13 cellular contexts compared by ENCODE assay signal in the genomic region with DNA sequence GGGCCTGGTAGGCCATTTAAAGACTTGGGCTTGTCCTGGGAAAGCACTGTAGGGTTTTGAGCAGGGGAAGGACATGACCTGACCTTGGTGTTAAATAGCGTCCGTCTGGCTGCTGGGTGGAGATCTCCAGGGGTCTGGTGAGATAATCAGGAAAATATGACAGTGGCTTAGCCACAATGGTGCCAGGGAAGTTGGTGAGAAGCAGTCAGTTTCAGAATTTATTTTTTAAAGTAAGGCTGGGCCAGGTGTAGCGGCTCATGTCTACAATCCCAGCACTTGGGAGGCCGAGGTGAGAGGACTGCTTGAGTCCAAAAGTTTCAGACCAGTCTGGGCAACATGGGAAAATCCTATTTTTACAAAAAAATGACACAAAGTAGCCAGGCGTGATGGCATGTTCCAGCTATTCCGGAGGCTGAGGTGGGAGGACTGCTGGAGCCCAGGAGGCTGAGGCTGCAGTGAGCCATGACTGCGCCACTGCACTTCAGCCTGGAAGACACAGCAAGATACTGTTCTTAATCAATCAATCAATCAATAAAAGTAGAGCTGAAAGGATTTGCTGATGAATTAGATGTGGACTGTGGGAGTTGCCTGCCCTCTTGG. TPM values are rescaled to one million over a fixed set of nuclear protein-coding genes. Genes with fewer than 3 reads are reported as not detected.
DNase-seq lines count a peak whose midpoint lies in the region; ATAC-seq and TF ChIP-seq lines count a peak whose summit lies in the region.
"Had no signal": no experiment of that assay in that cellular context is flagged by ENCODE, and none has a peak within 500 bp of the region (broad histone marks: within the 10 kb centered on the region; RNA-seq: fewer than 3 reads in every experiment).

No MANE protein-coding gene starts in this region.

- H3K27ac ChIP-seq in heart left ventricle (peak overlapping the region; percentile 11 to 93 (median 42)), right atrium auricular region (peak overlapping the region in 1 of 2 donors; percentile 32), lower lobe of right lung (peak overlapping the region; percentile 24), thoracic aorta (peak overlapping the region; percentile 35 to 86)

- no peak overlapping the region for H3K4me3 Mint-ChIP-seq in WTC11

- no peaks in the 10 kb centered on the region for H3K9me3 ChIP-seq in heart left ventricle
- no peaks in the 10 kb centered on the region for H3K9me3 ChIP-seq in right atrium auricular region
- H3K9me3 ChIP-seq in lower lobe of right lung: no peaks in the 10 kb centered on the region
- no peaks in the 10 kb centered on the region for H3K9me3 ChIP-seq in thoracic aorta

- no peak for TF ChIP-seq POLR2A in heart left ventricle (IDR thresholded peaks at IDR 0.05)

- no peak for DNase-seq in heart left ventricle
- no peak for DNase-seq in right atrium auricular region (ENCODE audit: low spot score)
- no peak for DNase-seq in WTC11 (ENCODE audit: low spot score)
- DNase-seq in lower lobe of right lung: no peak
- DNase-seq in thoracic aorta (ENCODE audit: low spot score): no peak
- no peak for DNase-seq in DMS114 treated with DMSO at 0.1 percent for 48 hours (lab: John Stamatoyannopoulos, UW; ENCODE audit: unreplicated experiment)
- no peak for DNase-seq in DMS79 (lab: John Stamatoyannopoulos, UW)
- no peak for DNase-seq in SW 1271 (lab: John Stamatoyannopoulos, UW)
- DNase-seq: activated T-cell treated with anti-CD3 and anti-CD28 coated beads, Interleukin-2, amount 50 U/mL, for 48 hours had no signal

- H3K27me3 Mint-ChIP-seq in WTC11 (ENCODE audit: low read depth): no peaks in the 10 kb centered on the region

- H3K4me3 ChIP-seq in heart left ventricle: no peak overlapping the region
- H3K4me3 ChIP-seq in right atrium auricular region: no peak overlapping the region
- H3K4me3 ChIP-seq in lower lobe of right lung: no peak overlapping the region
- H3K4me3 ChIP-seq in thoracic aorta: no peak overlapping the region
- H3K4me3 ChIP-seq: skin epidermis had no signal

- H3K4me1 ChIP-seq in heart left ventricle: peaks cover 16 to 99% (median 87%) of the 10 kb centered on the region in 12 donors
- H3K4me1 ChIP-seq in right atrium auricular region: peaks cover 0 to 95% of the 10 kb centered on the region in 2 donors
- H3K4me1 ChIP-seq in lower lobe of right lung: peaks cover 95% of the 10 kb centered on the region
- H3K4me1 ChIP-seq in thoracic aorta (ENCODE audit: control insufficient read depth in 1 of 2, low read depth in 2 of 2): peaks cover 83 to 94% of the 10 kb centered on the region in 2 donors

- CTCF ChIA-PET in WTC11 (lab: Charles Lee): no interaction called here

- no peak for TF ChIP-seq CTCF in heart left ventricle (IDR thresholded peaks at IDR 0.05)
- no peak for TF ChIP-seq CTCF in right atrium auricular region (IDR thresholded peaks at IDR 0.05)
- no peak for TF ChIP-seq CTCF in WTC11 (IDR thresholded peaks at IDR 0.05)
- no peak for TF ChIP-seq CTCF in lower lobe of right lung (IDR thresholded peaks at IDR 0.05)
- TF ChIP-seq CTCF in thoracic aorta (IDR thresholded peaks at IDR 0.05): no peak

- peak overlapping the region; percentile 90 for H3K27ac Mint-ChIP-seq in WTC11

- no peaks in the 10 kb centered on the region for H3K9me3 Mint-ChIP-seq in WTC11

- ATAC-seq in heart left ventricle (peak in 1 of 4 donors; percentile 28), WTC11 (no peak), lower lobe of right lung (no peak), thoracic aorta (ENCODE audit: insufficient number of reproducible peaks, low FRiP score, low read depth) (no peak)

- peaks cover 46% of the 10 kb centered on the region for H3K4me1 Mint-ChIP-seq in WTC11

- intact Hi-C loops in heart left ventricle (cut with DNase I): no loop called here
- intact Hi-C loops in lower lobe of right lung (cut with DNase I): no loop called here

- WGBS in heart left ventricle, 4 donors: 65 to 73% (median 71%) methylated on average over 7 of the region's 7 CpGs

- H3K36me3 Mint-ChIP-seq in WTC11: peaks cover 9% of the 10 kb centered on the region; the same call in 1 of the 2 replicates

- no peaks in the 10 kb centered on the region for H3K27me3 ChIP-seq in heart left ventricle
- H3K27me3 ChIP-seq in right atrium auricular region: no peaks in the 10 kb centered on the region
- no peaks in the 10 kb centered on the region for H3K27me3 ChIP-seq in lower lobe of right lung (ENCODE audit: low read depth)
- H3K27me3 ChIP-seq in thoracic aorta (replicated peaks; ENCODE audit: insufficient read depth): no peaks in the 10 kb centered on the region

- H3K36me3 ChIP-seq in heart left ventricle (peaks cover 0 to 73% (median 10%) of the 10 kb centered on the region in 9 donors), right atrium auricular region (peaks cover 22% of the 10 kb centered on the region), lower lobe of right lung (peaks cover 43% of the 10 kb centered on the region), thoracic aorta (no peaks in the 10 kb centered on the region)

- POLR2A ChIA-PET in WTC11 (lab: Charles Lee): no interaction called here

TF ChIP-seq in WTC11, 78 proteins besides CTCF, POLR2A, EP300 and RAD21 (continues in another document):
- TF ChIP-seq GABPB1 (CRISPR knock-in tag; IDR thresholded peaks at IDR 0.05) (no peak), FOXK1 (CRISPR knock-in tag; IDR thresholded peaks at IDR 0.05) (no peak), TEAD4 (CRISPR knock-in tag; IDR thresholded peaks at IDR 0.05) (no peak), NFATC4 (CRISPR knock-in tag; IDR thresholded peaks at IDR 0.05) (no peak), CBFB (CRISPR knock-in tag; IDR thresholded peaks at IDR 0.05; ENCODE audit: low read depth) (no peak), ZNF396 (CRISPR knock-in tag; IDR thresholded peaks at IDR 0.05; ENCODE audit: borderline replicate concordance) (no peak), HMGA2 (CRISPR knock-in tag; IDR thresholded peaks at IDR 0.05) (no peak), GRHL2 (CRISPR knock-in tag; IDR thresholded peaks at IDR 0.05; ENCODE audit: insufficient replicate concordance, severe bottlenecking) (no peak), TCF7 (CRISPR knock-in tag; IDR thresholded peaks at IDR 0.05; ENCODE audit: low read depth) (no peak), KAT7 (CRISPR knock-in tag; IDR thresholded peaks at IDR 0.05; ENCODE audit: borderline replicate concordance) (no peak)
- TF ChIP-seq, protein P1, sequence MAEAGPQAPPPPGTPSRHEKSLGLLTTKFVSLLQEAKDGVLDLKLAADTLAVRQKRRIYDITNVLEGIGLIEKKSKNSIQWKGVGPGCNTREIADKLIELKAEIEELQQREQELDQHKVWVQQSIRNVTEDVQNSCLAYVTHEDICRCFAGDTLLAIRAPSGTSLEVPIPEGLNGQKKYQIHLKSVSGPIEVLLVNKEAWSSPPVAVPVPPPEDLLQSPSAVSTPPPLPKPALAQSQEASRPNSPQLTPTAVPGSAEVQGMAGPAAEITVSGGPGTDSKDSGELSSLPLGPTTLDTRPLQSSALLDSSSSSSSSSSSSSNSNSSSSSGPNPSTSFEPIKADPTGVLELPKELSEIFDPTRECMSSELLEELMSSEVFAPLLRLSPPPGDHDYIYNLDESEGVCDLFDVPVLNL (CRISPR knock-in tag; IDR thresholded peaks at IDR 0.05; ENCODE audit: borderline replicate concordance, low read depth): no peak
- TF ChIP-seq, protein P2, sequence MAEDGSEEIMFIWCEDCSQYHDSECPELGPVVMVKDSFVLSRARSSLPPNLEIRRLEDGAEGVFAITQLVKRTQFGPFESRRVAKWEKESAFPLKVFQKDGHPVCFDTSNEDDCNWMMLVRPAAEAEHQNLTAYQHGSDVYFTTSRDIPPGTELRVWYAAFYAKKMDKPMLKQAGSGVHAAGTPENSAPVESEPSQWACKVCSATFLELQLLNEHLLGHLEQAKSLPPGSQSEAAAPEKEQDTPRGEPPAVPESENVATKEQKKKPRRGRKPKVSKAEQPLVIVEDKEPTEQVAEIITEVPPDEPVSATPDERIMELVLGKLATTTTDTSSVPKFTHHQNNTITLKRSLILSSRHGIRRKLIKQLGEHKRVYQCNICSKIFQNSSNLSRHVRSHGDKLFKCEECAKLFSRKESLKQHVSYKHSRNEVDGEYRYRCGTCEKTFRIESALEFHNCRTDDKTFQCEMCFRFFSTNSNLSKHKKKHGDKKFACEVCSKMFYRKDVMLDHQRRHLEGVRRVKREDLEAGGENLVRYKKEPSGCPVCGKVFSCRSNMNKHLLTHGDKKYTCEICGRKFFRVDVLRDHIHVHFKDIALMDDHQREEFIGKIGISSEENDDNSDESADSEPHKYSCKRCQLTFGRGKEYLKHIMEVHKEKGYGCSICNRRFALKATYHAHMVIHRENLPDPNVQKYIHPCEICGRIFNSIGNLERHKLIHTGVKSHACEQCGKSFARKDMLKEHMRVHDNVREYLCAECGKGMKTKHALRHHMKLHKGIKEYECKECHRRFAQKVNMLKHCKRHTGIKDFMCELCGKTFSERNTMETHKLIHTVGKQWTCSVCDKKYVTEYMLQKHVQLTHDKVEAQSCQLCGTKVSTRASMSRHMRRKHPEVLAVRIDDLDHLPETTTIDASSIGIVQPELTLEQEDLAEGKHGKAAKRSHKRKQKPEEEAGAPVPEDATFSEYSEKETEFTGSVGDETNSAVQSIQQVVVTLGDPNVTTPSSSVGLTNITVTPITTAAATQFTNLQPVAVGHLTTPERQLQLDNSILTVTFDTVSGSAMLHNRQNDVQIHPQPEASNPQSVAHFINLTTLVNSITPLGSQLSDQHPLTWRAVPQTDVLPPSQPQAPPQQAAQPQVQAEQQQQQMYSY (CRISPR knock-in tag; IDR thresholded peaks at IDR 0.05): no peak

RNA-seq across cellular contexts. Expression of a gene that starts 41.4 kb away (rescaled TPM):
- total RNA-seq in heart left ventricle: 100 to 1,000 TPM in 1 of 9 donors, 10 to 100 TPM in 8; 32.2 to 176 (median 62.6) TPM
- polyA plus RNA-seq in heart left ventricle: 100 to 1,000 TPM in 1 of 2 donors, 10 to 100 TPM in 1; 43.1 to 217 TPM
- 10 to 100 TPM; 84.2 to 93.5 TPM for total RNA-seq in right atrium auricular region
- 52.9 to 62.0 TPM (median 53.9 TPM) in 3 replicates for total RNA-seq in WTC11 (2021)
- total RNA-seq in lower lobe of right lung: 126 TPM
- total RNA-seq in thoracic aorta: 100 to 1,000 TPM; 137 to 187 TPM

RNA-seq across cellular contexts. Expression of a gene that starts 43.5 kb away (rescaled TPM):
- 10 to 100 TPM in 5 of 9 donors, 1 to 10 TPM in 4; 5.7 to 29.4 (median 10.6) TPM for total RNA-seq in heart left ventricle
- polyA plus RNA-seq in heart left ventricle: 10 to 100 TPM; 13.6 to 42.8 TPM
- total RNA-seq in right atrium auricular region: 1 to 10 TPM; 6.8 to 9.0 TPM
- 0.44 TPM in 1 of 3 replicates, not detected in the others for total RNA-seq in WTC11 (2021)
- total RNA-seq in lower lobe of right lung: 17.1 TPM
- 1 to 10 TPM in 1 of 2 donors, not detected in 1; 4.9 TPM for total RNA-seq in thoracic aorta
- total RNA-seq: cerebellum, fibroblast of lung, myocyte had no signal
- polyA plus RNA-seq: fibroblast of lung had no signal

RNA-seq across cellular contexts. Expression of a gene that starts 57.9 kb away (rescaled TPM):
- total RNA-seq in heart left ventricle: 10 to 100 TPM in 1 of 9 donors, 1 to 10 TPM in 3, under 1 TPM in 5; 0.38 to 15.2 (median 0.77) TPM
- under 1 TPM; 0.04 to 0.97 TPM for polyA plus RNA-seq in heart left ventricle
- 1 to 10 TPM in 1 of 2 donors, under 1 TPM in 1; 0.20 to 2.9 TPM for total RNA-seq in right atrium auricular region
- total RNA-seq in WTC11 (2021): 113 to 123 TPM (median 115 TPM) in 3 replicates
- total RNA-seq in lower lobe of right lung: 1.9 TPM
- total RNA-seq in thoracic aorta: 1 to 10 TPM; 1.5 TPM
